24 cellular contexts compared by ENCODE assay signal in genomic region chr9:129254566-129255287, GRCh38.
DNase-seq lines count a peak whose midpoint lies in the region; ATAC-seq and TF ChIP-seq lines count a peak whose summit lies in the region.
"Had no signal": no experiment of that assay in that cellular context is flagged by ENCODE, and none has a peak within 500 bp of the region (broad histone marks: within the 10 kb centered on the region; RNA-seq: fewer than 3 reads in every experiment).

No MANE protein-coding gene starts in this region.

- H3K4me3 ChIP-seq in heart left ventricle: peak overlapping the region in 1 of 12 donors; percentile 20
- H3K4me3 ChIP-seq: A549, suprapubic skin had no signal

- no peak for TF ChIP-seq POLR2A in heart left ventricle (IDR thresholded peaks at IDR 0.05)

- ATAC-seq in Right ventricle myocardium superior (ENCODE audit: poor library complexity) (no peak), heart left ventricle (no peak)
- ATAC-seq: A549; effector memory CD8-positive, alpha-beta T cell had no signal

- intact Hi-C loops in Right ventricle myocardium superior (cut with DNase I) (no loop called here), cardiac septum (cut with DNase I) (loop anchor here (2.0 to 5.0 kb wide), 5 partner anchors 37 to 353 kb away; no protein-coding TSS in a partner anchor), heart left ventricle (cut with DNase I) (loop anchor here in 7 of 10 donors (5.0 to 10.0 kb wide), 6 partner anchors 37 to 228 kb away; partner anchors contain the start of gene IER5L (in 4 of the 7)), posterior vena cava (cut with DNase I) (no loop called here)

- peak overlapping the region in 11 of 12 donors; percentile 67 to 96 (median 87) for H3K27ac ChIP-seq in heart left ventricle
- H3K27ac ChIP-seq: parathyroid adenoma, RWPE1, suprapubic skin had no signal

- DNase-seq in Right ventricle myocardium superior (peak; percentile 9), cardiac septum (ENCODE audit: low spot score) (no peak), heart left ventricle (peak in 2 of 5 donors; percentile 21 to 35), posterior vena cava (ENCODE audit: low spot score) (peak; percentile 28), NCI-H1048 (lab: John Stamatoyannopoulos, UW) (no peak), T1000 (lab: John Stamatoyannopoulos, UW) (no peak), AG08396 (ENCODE audit: low spot score) (no peak), KBM-7 (no peak)
- DNase-seq: activated CD4-positive, alpha-beta memory T cell treated with anti-CD3 and anti-CD28 coated beads for 36 hours; activated CD4-positive, CD25-positive, alpha-beta regulatory T cell; activated naive CD4-positive, alpha-beta T cell; Caco-2; effector memory CD8-positive, alpha-beta T cell; esophagus squamous epithelium; HFFc6; Karpas-422; kidney glomerular epithelial cell; mesendoderm; NCI-H187; NCI-H526 treated with DMSO at 0.1 percent for 48 hours had no signal

- WGBS in heart left ventricle, 4 donors: 77 to 90% (median 81%) methylated on average over 9 of the region's 9 CpGs

- peaks cover 6 to 46% (median 29%) of the 10 kb centered on the region in 12 donors for H3K4me1 ChIP-seq in heart left ventricle

- in situ Hi-C loops in KBM-7 (cut with MboI; ENCODE audit: low pct_unique_long_range_greater_than_20kb, low sequenced_read_pairs): no loop called here

- no peaks in the 10 kb centered on the region for H3K36me3 ChIP-seq in heart left ventricle
- H3K36me3 ChIP-seq: esophagus squamous epithelium, suprapubic skin had no signal

- H3K9me3 ChIP-seq in heart left ventricle: no peaks in the 10 kb centered on the region
- H3K9me3 ChIP-seq: Caco-2, esophagus squamous epithelium, suprapubic skin had no signal

- no peak for TF ChIP-seq CTCF in heart left ventricle (IDR thresholded peaks at IDR 0.05)

- peaks cover 0 to 16% (median 0%) of the 10 kb centered on the region in 9 donors for H3K27me3 ChIP-seq in heart left ventricle
- H3K27me3 ChIP-seq: suprapubic skin had no signal

Comparison
In these comparisons a context has a peak if more than half of its experiments do, and no peak if none do; other contexts are left out.
1. DNase-seq: peak in Right ventricle myocardium superior (single experiment) and posterior vena cava (single experiment); none in cardiac septum (single experiment), NCI-H1048 (single experiment), T1000 (single experiment), AG08396 (single experiment) and KBM-7 (single experiment).
2. intact Hi-C loops: an anchor here in cardiac septum (2.0 to 5.0 kb wide) and heart left ventricle (5.0 to 10.0 kb wide); none called in Right ventricle myocardium superior and posterior vena cava.